In the genomic region with DNA sequence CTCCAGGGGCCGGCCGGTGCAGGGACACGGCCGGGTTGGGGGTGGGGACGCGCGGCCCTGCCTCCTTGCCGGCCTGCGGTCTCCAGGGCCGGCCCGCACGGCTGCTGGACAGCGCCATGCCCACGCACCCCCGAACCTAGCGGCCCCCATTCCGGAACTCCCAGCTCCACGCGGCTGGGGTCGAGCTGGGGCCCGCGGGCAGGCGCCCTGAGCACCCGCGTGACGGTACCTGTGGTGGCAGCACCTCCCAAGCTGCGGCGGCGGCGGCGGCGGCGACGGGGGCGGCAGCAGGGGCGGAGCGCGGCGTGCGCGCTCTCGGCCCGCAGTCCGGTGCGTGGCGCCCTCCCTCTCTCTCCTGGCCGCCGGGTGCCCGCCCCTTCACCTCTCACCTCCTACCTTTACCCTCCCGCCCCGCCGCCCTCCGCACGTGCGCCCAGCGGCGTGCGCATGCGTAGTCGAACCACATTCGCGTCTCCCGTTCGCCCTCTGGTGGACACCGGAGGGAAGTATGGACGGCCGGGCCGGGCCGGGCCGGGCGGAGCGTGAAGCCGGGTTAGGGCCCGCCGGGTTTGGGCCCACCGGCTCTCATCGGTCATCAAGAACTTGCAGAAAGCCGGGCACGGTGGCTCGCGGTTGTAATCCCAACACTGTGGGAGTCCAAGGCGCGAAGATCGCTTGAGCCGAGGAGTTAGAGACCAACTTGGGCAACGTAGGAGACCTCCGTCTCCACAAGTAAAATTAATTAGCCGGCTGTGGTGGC, we compare ENCODE assay signal across 8 cellular contexts. TPM values are rescaled to one million over a fixed set of nuclear protein-coding genes. Genes with fewer than 3 reads are reported as not detected.
DNase-seq lines count a peak whose midpoint lies in the region; ATAC-seq, FAIRE-seq and TF ChIP-seq lines count a peak whose summit lies in the region.

A gene (minus strand): TSS at position 372 of the 760 bp plus-strand sequence. CDS start 32,948 bp downstream, outside the sequence.

- H3K9me3 Mint-ChIP-seq in central memory CD8-positive, alpha-beta T cell: no peaks in the 10 kb centered on the region

- peak; percentile 90 for ATAC-seq in HG03175 (IDR thresholded peaks at IDR 0.05; ENCODE audit: unreplicated experiment)
- ATAC-seq in activated CD4-positive, CD25-positive, alpha-beta regulatory T cell treated with anti-CD3 and anti-CD28 coated beads, Interleukin-2, amount 50 U/mL, for 24 hours: peak; percentile 93 to 94
- ATAC-seq in central memory CD8-positive, alpha-beta T cell (replicated peaks; ENCODE audit: extremely low read depth, poor library complexity, severe bottlenecking): peak; percentile 88

- no peaks in the 10 kb centered on the region for H3K9me3 ChIP-seq in keratinocyte (ENCODE audit: control insufficient read depth, low read depth, low read length)

- H3K4me2 ChIP-seq in keratinocyte (ENCODE audit: control insufficient read depth, extremely low read depth, insufficient read depth, low read depth, low read length): peak within 1 kb of the TSS; percentile 83

- peak within 1 kb of the TSS; percentile 89 for H3K9ac ChIP-seq in keratinocyte (ENCODE audit: control insufficient read depth, extremely low read depth, insufficient read depth, low read length)

- in situ Hi-C loops in GM18951 (cut with MboI; ENCODE audit: low sequenced_read_pairs, unreplicated experiment): loop anchor here (10.0 kb wide), 1 partner anchor 51 kb away; no protein-coding TSS in a partner anchor

- H3K4me3 ChIP-seq in keratinocyte (ENCODE audit: control insufficient read depth in 2 of 3, extremely low read depth in 1 of 3, insufficient read depth in 2 of 3, low read depth in 1 of 3, low read length in 3 of 3): peak within 1 kb of the TSS; percentile 86 to 99 (median 97)

- no peaks in the 10 kb centered on the region for H3K9me1 ChIP-seq in keratinocyte (ENCODE audit: control insufficient read depth, extremely low read depth, insufficient read depth, low read length)

- no peaks in the 10 kb centered on the region for H3K36me3 ChIP-seq in keratinocyte (ENCODE audit: control insufficient read depth in 2 of 2, extremely low read depth in 1 of 2, insufficient read depth in 2 of 2, low read length in 2 of 2)

- H3K36me3 Mint-ChIP-seq in central memory CD8-positive, alpha-beta T cell (ENCODE audit: insufficient read depth): peaks cover 16% of the 10 kb centered on the region

- peaks cover 17% of the 10 kb centered on the region for H3K4me1 ChIP-seq in keratinocyte (ENCODE audit: control insufficient read depth, extremely low read depth, insufficient read depth, low read length)

- TF ChIP-seq CTCF in keratinocyte (optimal IDR thresholded peaks at IDR 0.05 in 1 of 3, IDR thresholded peaks at IDR 0.05 in 1 of 3, conservative IDR thresholded peaks at IDR 0.05 in 1 of 3; ENCODE audit: extremely low read depth in 1 of 3, insufficient read depth in 2 of 3, low read length in 3 of 3): peak; percentile 56 to 92 (median 91)

- no peaks in the 10 kb centered on the region for H3K27me3 Mint-ChIP-seq in central memory CD8-positive, alpha-beta T cell

- peak within 1 kb of the TSS; percentile 69 for H3K27ac ChIP-seq in keratinocyte (ENCODE audit: control insufficient read depth, insufficient read depth, low read length)

- FAIRE-seq in keratinocyte (lab: Jason Lieb, UNC): no peak

- H3K27ac Mint-ChIP-seq in central memory CD8-positive, alpha-beta T cell (ENCODE audit: low read depth): peak within 1 kb of the TSS; percentile 88

- H2AFZ ChIP-seq in keratinocyte (ENCODE audit: control insufficient read depth, low read length): peak within 1 kb of the TSS; percentile 85

- peak within 1 kb of the TSS; percentile 96 for H3K4me3 Mint-ChIP-seq in central memory CD8-positive, alpha-beta T cell

- dilution Hi-C loops in keratinocyte (cut with MboI; ENCODE audit: extremely low pct_ligation_motif_present, low sequenced_read_pairs): no loop called here

- peaks cover 33% of the 10 kb centered on the region for H3K4me1 Mint-ChIP-seq in central memory CD8-positive, alpha-beta T cell

- peaks cover 38% of the 10 kb centered on the region for H3K79me2 ChIP-seq in keratinocyte (ENCODE audit: control insufficient read depth, insufficient read depth, low read length)

- H3K27me3 ChIP-seq in keratinocyte (ENCODE audit: control insufficient read depth, extremely low read depth, insufficient read depth, low read length): no peaks in the 10 kb centered on the region

- DNase-seq in AG20443 (ENCODE audit: low spot score): peak; percentile 97
- DNase-seq in NCI-H446 treated with DMSO at 0.1 percent for 48 hours (lab: John Stamatoyannopoulos, UW): peak; percentile 26
- DNase-seq in central memory CD8-positive, alpha-beta T cell (ENCODE audit: low spot score in 2 of 2): peak; percentile 92 to 98
- no peak for DNase-seq in keratinocyte (ENCODE audit: low read depth, low spot score)
- peak; percentile 93 to 98 (median 93) for DNase-seq in stimulated activated CD4-positive, alpha-beta T cell treated with anti-CD3 and anti-CD28 coated beads, Interleukin-12 subunit alpha, Interleukin-12 subunit beta, amount 100 ng/mL, for 48 hours (ENCODE audit: low read depth in 2 of 3, low spot score in 1 of 3)

- peak; percentile 74 for TF ChIP-seq POLR2A in GM18951 (IDR thresholded peaks at IDR 0.05; ENCODE audit: extremely low read depth, insufficient read depth, insufficient read length)

- H4K20me1 ChIP-seq in keratinocyte (ENCODE audit: control insufficient read depth, extremely low read depth, insufficient read depth, low read length): no peaks in the 10 kb centered on the region

RNA-seq across cellular contexts. Expression of the gene that starts here (rescaled TPM):
- polyA plus RNA-seq in keratinocyte: 17.7 to 21.5 TPM (median 18.5 TPM) in 3 replicates
- polyA plus RNA-seq in keratinocyte (2011; ENCODE audit: low read depth): 16.6 TPM
- 11.3 and 12.5 TPM in 2 replicates for polyA plus RNA-seq in keratinocyte (2011; cell fraction: cytosol; rRNA removed)
- polyA plus RNA-seq in keratinocyte (2011; cell fraction: nucleus; rRNA removed): 51.5 and 60.3 TPM in 2 replicates
- polyA plus RNA-seq in keratinocyte (2012; ENCODE audit: low replicate concordance): 31.7 and 36.4 TPM in 2 replicates
- 69.4 to 123 TPM (median 73.6 TPM) in 3 replicates for polyA minus RNA-seq in keratinocyte
- polyA minus RNA-seq in keratinocyte (2011; cell fraction: cytosol; rRNA and poly(A)+ RNA removed): 41.4 TPM
- 60.6 and 67.5 TPM in 2 replicates for polyA minus RNA-seq in keratinocyte (2011; cell fraction: nucleus; rRNA and poly(A)+ RNA removed)
